8 cellular contexts compared by ENCODE assay signal in the genomic region with DNA sequence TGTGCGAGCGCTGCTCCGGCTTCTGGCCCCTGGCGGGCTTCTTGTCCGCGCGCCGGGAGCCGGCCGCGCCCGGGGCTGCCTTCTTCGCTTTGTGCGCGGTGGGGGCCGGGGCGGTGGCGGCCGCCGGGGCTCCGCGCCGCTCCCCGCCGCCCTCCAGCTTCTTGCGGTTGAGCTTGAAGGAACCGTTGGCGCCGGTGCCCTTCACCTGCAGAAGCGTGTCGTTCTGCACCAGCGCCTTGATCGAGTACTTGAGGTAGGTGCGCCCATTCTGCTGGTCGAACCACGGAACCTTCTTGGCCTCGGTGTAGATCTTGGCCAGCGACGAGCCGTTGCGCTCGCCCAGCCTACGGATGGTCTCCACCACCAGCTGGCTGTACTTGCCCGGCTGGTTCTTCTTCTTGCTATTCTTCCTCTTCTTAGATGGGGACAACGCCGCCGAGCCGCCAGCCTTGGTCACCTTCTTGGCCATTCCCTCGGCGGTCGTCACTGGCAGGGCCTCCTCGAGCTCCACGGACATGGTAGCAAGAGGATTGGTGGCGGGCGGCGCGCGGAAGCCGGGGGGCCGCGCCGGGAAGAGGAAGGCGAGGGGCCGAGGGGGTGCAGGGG. TPM values are rescaled to one million over a fixed set of nuclear protein-coding genes. Genes with fewer than 3 reads are reported as not detected.
A peak's percentile ranks its signal among the peaks of the same experiment; 100 is the strongest.
DNase-seq lines count a peak whose midpoint lies in the region; ATAC-seq and TF ChIP-seq lines count a peak whose summit lies in the region.

No MANE protein-coding gene starts in this region.

- peaks cover 21% of the 10 kb centered on the region for H3K4me1 Mint-ChIP-seq in activated T-helper 17 cell treated with anti-CD3 and anti-CD28 coated beads, Interleukin-2, amount 50 U/mL, for 72 hours

- H3K27me3 ChIP-seq in foreskin keratinocyte, result no peaks in the 10 kb centered on the region

- no peaks in the 10 kb centered on the region for H3K9me3 Mint-ChIP-seq in activated T-helper 17 cell treated with anti-CD3 and anti-CD28 coated beads, Interleukin-2, amount 50 U/mL, for 72 hours

- H3K27ac ChIP-seq in foreskin keratinocyte, result peak overlapping the region; percentile 92

- peak overlapping the region; percentile 83 for H3K27ac Mint-ChIP-seq in activated T-helper 17 cell treated with anti-CD3 and anti-CD28 coated beads, Interleukin-2, amount 50 U/mL, for 72 hours

- DNase-seq in DMS 273 (lab: John Stamatoyannopoulos, UW; ENCODE audit: unreplicated experiment), result peak; percentile 82
- no peak for DNase-seq in DMS 273 treated with DMSO at 0.1 percent for 48 hours (lab: John Stamatoyannopoulos, UW)
- DNase-seq in LoVo (ENCODE audit: low spot score), result peak; percentile 11
- peak in 1 of 2 donors; percentile 30 for DNase-seq in foreskin keratinocyte
- DNase-seq in omental fat pad (ENCODE audit: low spot score), result peak; percentile 26
- no peak for DNase-seq in NCI-H226

- no peak for TF ChIP-seq CTCF in foreskin keratinocyte (conservative IDR thresholded peaks at IDR 0.05)
- no peak for TF ChIP-seq CTCF in omental fat pad (IDR thresholded peaks at IDR 0.05)

- peaks cover 7% of the 10 kb centered on the region for H3K4me1 ChIP-seq in foreskin keratinocyte

- H3K4me3 Mint-ChIP-seq in activated T-helper 17 cell treated with anti-CD3 and anti-CD28 coated beads, Interleukin-2, amount 50 U/mL, for 72 hours, result peak overlapping the region; percentile 84

- ATAC-seq in activated T-helper 17 cell treated with anti-CD3 and anti-CD28 coated beads, Interleukin-2, amount 50 U/mL, for 72 hours (replicated peaks), result no peak
- ATAC-seq in foreskin keratinocyte (no peak), omental fat pad (ENCODE audit: low FRiP score) (peak; percentile 2), HG02938 (IDR thresholded peaks at IDR 0.05; ENCODE audit: unreplicated experiment) (no peak)

- H3K27me3 Mint-ChIP-seq in activated T-helper 17 cell treated with anti-CD3 and anti-CD28 coated beads, Interleukin-2, amount 50 U/mL, for 72 hours, result no peaks in the 10 kb centered on the region

- H3K36me3 Mint-ChIP-seq in activated T-helper 17 cell treated with anti-CD3 and anti-CD28 coated beads, Interleukin-2, amount 50 U/mL, for 72 hours (ENCODE audit: low read depth), result peaks cover 12% of the 10 kb centered on the region

RNA-seq across cellular contexts. Expression of a gene that starts 36.8 kb away (rescaled TPM):
- 10 to 100 TPM; 52.5 to 55.3 TPM for total RNA-seq in activated T-helper 17 cell treated with anti-CD3 and anti-CD28 coated beads, Interleukin-2, amount 50 U/mL, for 72 hours
- total RNA-seq in foreskin keratinocyte (62.6 and 64.7 TPM in 2 replicates), omental fat pad (10 to 100 TPM; 25.9 to 30.3 (median 27.1) TPM)
- 89.4 and 92.1 TPM in 2 replicates for polyA plus RNA-seq in foreskin keratinocyte

Comparison
In these comparisons a context has a peak if more than half of its experiments do, and no peak if none do; other contexts are left out.
1. DNase-seq: peak in DMS 273 (single experiment), LoVo (single experiment) and omental fat pad (single experiment); none in DMS 273 treated with DMSO at 0.1 percent for 48 hours (single experiment) and NCI-H226 (single experiment).